23 cellular contexts compared by ENCODE assay signal in the genomic region with DNA sequence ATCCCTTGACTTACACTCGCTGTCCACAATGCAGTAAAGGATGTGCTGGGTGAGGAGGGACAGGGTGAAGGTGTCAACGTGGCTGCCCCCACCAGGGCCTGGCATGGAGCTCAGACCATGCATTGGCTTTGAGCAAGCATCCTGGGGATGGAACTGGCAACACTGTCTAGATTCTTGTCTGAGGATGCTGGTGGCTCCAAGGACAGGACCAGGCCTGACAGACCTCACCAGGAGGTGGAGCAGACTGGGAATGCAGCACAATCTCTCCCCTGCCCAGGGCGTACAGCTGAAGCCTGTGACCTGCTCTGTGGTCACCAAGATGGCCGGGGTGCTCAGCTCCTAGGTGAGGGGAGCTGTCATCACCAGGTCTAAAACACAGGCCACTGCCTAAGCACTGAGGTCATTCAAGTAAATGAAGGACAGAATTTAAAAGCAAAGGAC. TPM values are rescaled to one million over a fixed set of nuclear protein-coding genes. Genes with fewer than 3 reads are reported as not detected.
DNase-seq lines count a peak whose midpoint lies in the region; ATAC-seq and TF ChIP-seq lines count a peak whose summit lies in the region.
"Had no signal": no experiment of that assay in that cellular context is flagged by ENCODE, and none has a peak within 500 bp of the region (broad histone marks: within the 10 kb centered on the region; RNA-seq: fewer than 3 reads in every experiment).

No MANE protein-coding gene starts in this region.

- POLR2A ChIA-PET in activated CD8-positive, alpha-beta T cell treated with anti-CD3 and anti-CD28 coated beads for 36 hours (lab: Charles Lee), result interaction anchor here (0.7 to 1.3 kb wide), 2 partner anchors 8 to 75 kb away, joined by 3 read pairs; no protein-coding TSS in a partner anchor
- POLR2A ChIA-PET in activated CD8-positive, alpha-beta T cell treated with anti-CD3 and anti-CD28 coated beads, Interleukin-2, amount 10 ng/mL, durations not matched to agents 7 days and 5 days (lab: Charles Lee), result no interaction called here

- no peak for DNase-seq in activated CD8-positive, alpha-beta T cell treated with anti-CD3 and anti-CD28 coated beads for 36 hours
- no peak for DNase-seq in activated CD8-positive, alpha-beta T cell treated with anti-CD3 and anti-CD28 coated beads, Interleukin-2, amount 10 ng/mL, durations not matched to agents 7 days and 5 days
- DNase-seq in adrenal gland (peak in 4 of 7 donors; percentile 14 to 39 (median 16)), right lobe of liver (peak in 2 of 3 donors; percentile 35 to 36), suprapubic skin (ENCODE audit: low spot score in 2 of 2) (peak; percentile 24 to 58), NCI-H2196 (lab: John Stamatoyannopoulos, UW; ENCODE audit: unreplicated experiment) (no peak), amygdala (lab: John Stamatoyannopoulos, UW) (no peak)
- DNase-seq: activated CD8-positive, alpha-beta memory T cell treated with anti-CD3 and anti-CD28 coated beads for 24 hours; caudate nucleus; COR-L47; effector memory CD8-positive, alpha-beta T cell; glutamatergic neuron; MV-4-11; NCI-H187; NCI-H345; PC-3; stimulated activated CD4-positive, alpha-beta T cell treated with anti-CD3 and anti-CD28 coated beads, Interleukin-12 subunit alpha, Interleukin-12 subunit beta, amount 100 ng/mL, for 4 hours; T-helper 2 cell had no signal

- H3K36me3 Mint-ChIP-seq in activated CD8-positive, alpha-beta T cell treated with anti-CD3 and anti-CD28 coated beads for 36 hours (ENCODE audit: low read depth), result peaks cover 19% of the 10 kb centered on the region
- H3K36me3 Mint-ChIP-seq in activated CD8-positive, alpha-beta T cell treated with anti-CD3 and anti-CD28 coated beads, Interleukin-2, amount 10 ng/mL, durations not matched to agents 7 days and 5 days (ENCODE audit: low read depth), result peaks cover 38% of the 10 kb centered on the region

- no peaks in the 10 kb centered on the region for H3K27me3 Mint-ChIP-seq in activated CD8-positive, alpha-beta T cell treated with anti-CD3 and anti-CD28 coated beads for 36 hours
- H3K27me3 Mint-ChIP-seq in activated CD8-positive, alpha-beta T cell treated with anti-CD3 and anti-CD28 coated beads, Interleukin-2, amount 10 ng/mL, durations not matched to agents 7 days and 5 days (ENCODE audit: low read depth), result no peaks in the 10 kb centered on the region
- H3K27me3 Mint-ChIP-seq: effector memory CD8-positive, alpha-beta T cell had no signal

- TF ChIP-seq EP300 in suprapubic skin (IDR thresholded peaks at IDR 0.05), result no peak

- H3K27me3 ChIP-seq in adrenal gland, result no peaks in the 10 kb centered on the region
- no peaks in the 10 kb centered on the region for H3K27me3 ChIP-seq in right lobe of liver
- H3K27me3 ChIP-seq in suprapubic skin, result no peaks in the 10 kb centered on the region

- H3K4me1 ChIP-seq in adrenal gland (replicated peaks in 1 of 2), result peaks cover 17 to 29% of the 10 kb centered on the region in 2 donors
- peaks cover 0 to 38% (median 20%) of the 10 kb centered on the region in 4 donors for H3K4me1 ChIP-seq in right lobe of liver
- peaks cover 12% of the 10 kb centered on the region for H3K4me1 ChIP-seq in suprapubic skin
- H3K4me1 ChIP-seq: A549 had no signal

- no peak for ATAC-seq in activated CD8-positive, alpha-beta T cell treated with anti-CD3 and anti-CD28 coated beads for 36 hours
- ATAC-seq in activated CD8-positive, alpha-beta T cell treated with anti-CD3 and anti-CD28 coated beads, Interleukin-2, amount 10 ng/mL, durations not matched to agents 7 days and 5 days, result no peak
- ATAC-seq in right lobe of liver (no peak), HG02759 (IDR thresholded peaks at IDR 0.05; ENCODE audit: unreplicated experiment) (no peak)
- ATAC-seq: A549; effector memory CD8-positive, alpha-beta T cell; left colon; PC-3 had no signal

- H3K4me3 Mint-ChIP-seq in activated CD8-positive, alpha-beta T cell treated with anti-CD3 and anti-CD28 coated beads for 36 hours, result no peak overlapping the region
- no peak overlapping the region for H3K4me3 Mint-ChIP-seq in activated CD8-positive, alpha-beta T cell treated with anti-CD3 and anti-CD28 coated beads, Interleukin-2, amount 10 ng/mL, durations not matched to agents 7 days and 5 days
- H3K4me3 Mint-ChIP-seq: effector memory CD8-positive, alpha-beta T cell had no signal

- no peak overlapping the region for H3K27ac ChIP-seq in adrenal gland
- H3K27ac ChIP-seq in right lobe of liver, result no peak overlapping the region
- no peak overlapping the region for H3K27ac ChIP-seq in suprapubic skin
- H3K27ac ChIP-seq: A549, VCaP had no signal

- no peaks in the 10 kb centered on the region for H3K9me3 ChIP-seq in adrenal gland (replicated peaks in 1 of 3)
- no peaks in the 10 kb centered on the region for H3K9me3 ChIP-seq in right lobe of liver
- H3K9me3 ChIP-seq in suprapubic skin, result no peaks in the 10 kb centered on the region
- H3K9me3 ChIP-seq: A549 had no signal

- WGBS in adrenal gland, 4 donors, result 83 to 95% (median 88%) methylated on average over 3 to 4 of the region's 4 CpGs
- 83% methylated on average over 2 of the region's 4 CpGs for WGBS in right lobe of liver (ENCODE audit: insufficient coverage, low coverage, low lambda C conversion rate, missing lambda C conversion rate)
- WGBS in suprapubic skin, result 81% methylated on average over 4 of the region's 4 CpGs

- CTCF ChIA-PET in activated CD8-positive, alpha-beta T cell treated with anti-CD3 and anti-CD28 coated beads for 36 hours (lab: Charles Lee), result no interaction called here
- CTCF ChIA-PET in activated CD8-positive, alpha-beta T cell treated with anti-CD3 and anti-CD28 coated beads, Interleukin-2, amount 10 ng/mL, durations not matched to agents 7 days and 5 days (lab: Charles Lee), result no interaction called here

- H3K4me1 Mint-ChIP-seq in activated CD8-positive, alpha-beta T cell treated with anti-CD3 and anti-CD28 coated beads for 36 hours (ENCODE audit: low read depth), result no peaks in the 10 kb centered on the region
- H3K4me1 Mint-ChIP-seq in activated CD8-positive, alpha-beta T cell treated with anti-CD3 and anti-CD28 coated beads, Interleukin-2, amount 10 ng/mL, durations not matched to agents 7 days and 5 days (ENCODE audit: low read depth), result peaks cover 5% of the 10 kb centered on the region

- H3K4me3 ChIP-seq in adrenal gland, result no peak overlapping the region
- no peak overlapping the region for H3K4me3 ChIP-seq in right lobe of liver
- H3K4me3 ChIP-seq in suprapubic skin, result no peak overlapping the region
- H3K4me3 ChIP-seq: A549 had no signal

- no peak for TF ChIP-seq POLR2A in adrenal gland (IDR thresholded peaks at IDR 0.05)
- no peak for TF ChIP-seq POLR2A in right lobe of liver (IDR thresholded peaks at IDR 0.05)
- TF ChIP-seq POLR2A in suprapubic skin (IDR thresholded peaks at IDR 0.05), result no peak

- peaks cover 0 to 93% of the 10 kb centered on the region in 2 donors for H3K36me3 ChIP-seq in adrenal gland (replicated peaks in 1 of 2)
- peaks cover 0 to 72% (median 48%) of the 10 kb centered on the region in 4 donors for H3K36me3 ChIP-seq in right lobe of liver
- peaks cover 100% of the 10 kb centered on the region for H3K36me3 ChIP-seq in suprapubic skin

- intact Hi-C loops in activated CD8-positive, alpha-beta T cell treated with anti-CD3 and anti-CD28 coated beads for 36 hours (cut with micrococcal nuclease), result no loop called here
- intact Hi-C loops in adrenal gland (cut with DNase I), result no loop called here
- intact Hi-C loops in right lobe of liver (cut with DNase I), result no loop called here

- no peaks in the 10 kb centered on the region for H3K9me3 Mint-ChIP-seq in activated CD8-positive, alpha-beta T cell treated with anti-CD3 and anti-CD28 coated beads for 36 hours
- H3K9me3 Mint-ChIP-seq in activated CD8-positive, alpha-beta T cell treated with anti-CD3 and anti-CD28 coated beads, Interleukin-2, amount 10 ng/mL, durations not matched to agents 7 days and 5 days (ENCODE audit: insufficient read depth), result no peaks in the 10 kb centered on the region
- H3K9me3 Mint-ChIP-seq: effector memory CD8-positive, alpha-beta T cell had no signal

- H3K27ac Mint-ChIP-seq in activated CD8-positive, alpha-beta T cell treated with anti-CD3 and anti-CD28 coated beads for 36 hours, result peak overlapping the region; percentile 20
- H3K27ac Mint-ChIP-seq in activated CD8-positive, alpha-beta T cell treated with anti-CD3 and anti-CD28 coated beads, Interleukin-2, amount 10 ng/mL, durations not matched to agents 7 days and 5 days, result no peak overlapping the region
- H3K27ac Mint-ChIP-seq: effector memory CD8-positive, alpha-beta T cell had no signal

- TF ChIP-seq CTCF in activated CD8-positive, alpha-beta T cell treated with anti-CD3 and anti-CD28 coated beads for 36 hours (IDR thresholded peaks at IDR 0.05), result no peak
- TF ChIP-seq CTCF in adrenal gland (IDR thresholded peaks at IDR 0.05), result no peak
- no peak for TF ChIP-seq CTCF in right lobe of liver (IDR thresholded peaks at IDR 0.05)
- no peak for TF ChIP-seq CTCF in suprapubic skin (IDR thresholded peaks at IDR 0.05)

RNA-seq across cellular contexts. Expression of gene MYH7B, which starts 50.9 kb away (rescaled TPM):
- under 1 TPM; 0.22 to 0.38 TPM for total RNA-seq in activated CD8-positive, alpha-beta T cell treated with anti-CD3 and anti-CD28 coated beads for 36 hours
- under 1 TPM; 0.13 to 0.26 TPM for total RNA-seq in activated CD8-positive, alpha-beta T cell treated with anti-CD3 and anti-CD28 coated beads, Interleukin-2, amount 10 ng/mL, durations not matched to agents 7 days and 5 days
- total RNA-seq in adrenal gland, result 1 to 10 TPM in 1 of 8 donors, under 1 TPM in 6, not detected in 1; 0.07 to 1.1 (median 0.43) TPM
- polyA plus RNA-seq in adrenal gland, result 1 to 10 TPM in 2 of 3 donors, under 1 TPM in 1; 0.11 to 9.6 (median 9.6) TPM
- 1 to 10 TPM in 1 of 6 experiments, under 1 TPM in 4, not detected in 1; 0.11 to 1.0 (median 0.39) TPM for total RNA-seq in right lobe of liver
- under 1 TPM in 3 of 4 donors, not detected in 1; 0.18 to 0.97 (median 0.30) TPM for total RNA-seq in suprapubic skin
- polyA plus RNA-seq: neural cell had no signal

RNA-seq across cellular contexts. Expression of gene GSS, which starts 50.9 kb away (rescaled TPM):
- total RNA-seq in activated CD8-positive, alpha-beta T cell treated with anti-CD3 and anti-CD28 coated beads for 36 hours, result 10 to 100 TPM; 50.9 to 52.7 TPM
- 10 to 100 TPM; 55.1 to 55.6 TPM for total RNA-seq in activated CD8-positive, alpha-beta T cell treated with anti-CD3 and anti-CD28 coated beads, Interleukin-2, amount 10 ng/mL, durations not matched to agents 7 days and 5 days
- 10 to 100 TPM; 52.4 to 99.3 (median 78.0) TPM for total RNA-seq in adrenal gland
- 100 to 1,000 TPM in 2 of 3 donors, 10 to 100 TPM in 1; 61.9 to 120 (median 116) TPM for polyA plus RNA-seq in adrenal gland
- total RNA-seq in right lobe of liver, result 10 to 100 TPM; 25.9 to 63.6 (median 31.7) TPM
- total RNA-seq in suprapubic skin, result 10 to 100 TPM; 56.5 to 86.7 (median 75.2) TPM

Comparison
In these comparisons a context has a peak if more than half of its experiments do, and no peak if none do; other contexts are left out.
1. DNase-seq: peak in adrenal gland (4 of 7), right lobe of liver (2 of 3) and suprapubic skin (2 of 2); none in activated CD8-positive, alpha-beta T cell treated with anti-CD3 and anti-CD28 coated beads for 36 hours (single experiment), activated CD8-positive, alpha-beta T cell treated with anti-CD3 and anti-CD28 coated beads, Interleukin-2, amount 10 ng/mL, durations not matched to agents 7 days and 5 days (single experiment), NCI-H2196 (single experiment) and amygdala (0 of 56).